Comparison of ENCODE assay signal across 25 cellular contexts in genomic region chr1:227333423-227333822, GRCh38. TPM values are rescaled to one million over a fixed set of nuclear protein-coding genes. Genes with fewer than 3 reads are reported as not detected.
DNase-seq lines count a peak whose midpoint lies in the region; ATAC-seq and TF ChIP-seq lines count a peak whose summit lies in the region.
"Had no signal": no experiment of that assay in that cellular context is flagged by ENCODE, and none has a peak within 500 bp of the region (broad histone marks: within the 10 kb centered on the region; RNA-seq: fewer than 3 reads in every experiment).

No MANE protein-coding gene starts in this region.

- H3K27ac ChIP-seq in KMS-11 (peak overlapping the region; percentile 27; the same call in 1 of the 2 replicates), testis (no peak overlapping the region), heart right ventricle (no peak overlapping the region)
- H3K27ac ChIP-seq: ovary, SK-N-MC had no signal

- no peak overlapping the region for H3K9ac ChIP-seq in KMS-11

- no peak for ATAC-seq in heart right ventricle
- ATAC-seq: activated T-cell treated with anti-CD3 and anti-CD28 coated beads, Interleukin-2, amount 50 U/mL, for 72 hours; left lobe of liver; stimulated activated naive B cell treated with anti-CD40 and anti-IgM and Interleukin-4, amounts not matched to agents 10 μg/mL and 1 μg/mL and 100 μg/mL, for 72 hours had no signal

- no peak overlapping the region for H2AFZ ChIP-seq in KMS-11 (ENCODE audit: low read depth)

- H3K4me2 ChIP-seq in KMS-11 = peak overlapping the region; percentile 3; the same call in 1 of the 2 replicates

- H3K4me1 ChIP-seq in KMS-11 (ENCODE audit: low read depth, poor library complexity, severe bottlenecking) (peaks cover 22% of the 10 kb centered on the region), testis (no peaks in the 10 kb centered on the region), heart right ventricle (no peaks in the 10 kb centered on the region)

- DNase-seq in EH (ENCODE audit: low read depth) (peak; percentile 19), SW480 (ENCODE audit: low spot score) (peak; percentile 74), fibroblast of mammary gland (ENCODE audit: low read depth) (peak; percentile 55), testis (no peak), heart right ventricle (no peak), NCI-H446 (lab: John Stamatoyannopoulos, UW) (no peak)
- DNase-seq in activated naive CD4-positive, alpha-beta T cell treated with anti-CD3 and anti-CD28 coated beads, Interleukin-2, amount 50 U/mL, for 16 hours = no peak
- DNase-seq: activated CD4-positive, alpha-beta T cell treated with anti-CD3 and anti-CD28 coated beads, Interleukin-2, amount 50 U/mL, for 4 hours; activated T-cell treated with anti-CD3 and anti-CD28 coated beads, Interleukin-2, amount 50 U/mL, for 72 hours; CD8-positive, alpha-beta memory T cell; DMS 273 treated with DMSO at 0.1 percent for 48 hours; GOT3; Kasumi-1; mesenchymal stem cell; NCI-H1105 treated with DMSO at 0.1 percent for 48 hours; NCI-H1930; NCI-H2171 treated with DMSO at 0.1 percent for 48 hours; NCI-H524; OCI-M1; ovary; stimulated activated naive B cell treated with anti-CD40 and anti-IgM and Interleukin-4, amounts not matched to agents 10 μg/mL and 1 μg/mL and 100 μg/mL, for 72 hours; substantia nigra had no signal

- no peaks in the 10 kb centered on the region for H3K9me3 ChIP-seq in testis
- H3K9me3 ChIP-seq in heart right ventricle = peaks cover 0 to 14% (median 5%) of the 10 kb centered on the region in 11 donors
- H3K9me3 ChIP-seq: ovary had no signal

- WGBS in testis, 2 donors = 93% methylated on average over 4 of the region's 4 CpGs
- 97 to 98% methylated on average over 4 of the region's 4 CpGs for WGBS in heart right ventricle, 2 donors

- no peaks in the 10 kb centered on the region for H4K20me1 ChIP-seq in KMS-11 (ENCODE audit: insufficient read depth)

- intact Hi-C loops in testis (cut with DNase I; ENCODE audit: low total_unique reads) = no loop called here
- intact Hi-C loops in heart right ventricle (cut with DNase I) = no loop called here

- no peak for TF ChIP-seq POLR2A in testis (IDR thresholded peaks at IDR 0.05)

- H3K27me3 ChIP-seq in KMS-11 (ENCODE audit: insufficient read depth, low read depth) (no peaks in the 10 kb centered on the region), testis (no peaks in the 10 kb centered on the region), heart right ventricle (no peaks in the 10 kb centered on the region)
- H3K27me3 ChIP-seq: ovary had no signal

- no peaks in the 10 kb centered on the region for H3K36me3 ChIP-seq in KMS-11 (ENCODE audit: insufficient read depth)
- H3K36me3 ChIP-seq in testis (ENCODE audit: low read depth, missing control alignments) = no peaks in the 10 kb centered on the region
- no peaks in the 10 kb centered on the region for H3K36me3 ChIP-seq in heart right ventricle
- H3K36me3 ChIP-seq: ovary had no signal

- TF ChIP-seq CTCF in KMS-11 (conservative IDR thresholded peaks at IDR 0.05; ENCODE audit: low read depth, low read length) = no peak
- no peak for TF ChIP-seq CTCF in fibroblast of mammary gland (conservative IDR thresholded peaks at IDR 0.05; ENCODE audit: control insufficient read depth, insufficient read depth, low read depth, low read length)
- TF ChIP-seq CTCF in testis (IDR thresholded peaks at IDR 0.05) = no peak
- TF ChIP-seq CTCF in heart right ventricle (IDR thresholded peaks at IDR 0.05) = no peak

- H3K4me3 ChIP-seq in KMS-11 (IDR thresholded peaks at IDR 0.05; ENCODE audit: insufficient read depth, low read depth, low read length) (no peak overlapping the region), fibroblast of mammary gland (ENCODE audit: control insufficient read depth, low read depth, low read length) (no peak overlapping the region), testis (no peak overlapping the region), heart right ventricle (no peak overlapping the region)
- H3K4me3 ChIP-seq: ovary, SK-N-MC had no signal

- no peaks in the 10 kb centered on the region for H3K79me2 ChIP-seq in KMS-11 (ENCODE audit: insufficient read depth, low read depth)

RNA-seq across cellular contexts. Expression of gene CDC42BPA, which starts 15.1 kb away (rescaled TPM):
- 100 to 1,000 TPM; 105 to 109 TPM for total RNA-seq in testis
- polyA plus RNA-seq in testis (ENCODE audit: insufficient read depth, low read depth, low replicate concordance) = 39.9 TPM
- 10 to 100 TPM; 22.2 to 39.5 (median 31.8) TPM for total RNA-seq in heart right ventricle
- polyA plus RNA-seq in heart right ventricle = 10 to 100 TPM in 1 of 2 donors, 1 to 10 TPM in 1; 8.6 to 13.3 TPM

Comparison
In these comparisons a context has a peak if more than half of its experiments do, and no peak if none do; other contexts are left out.
1. DNase-seq: peak in EH (single experiment), SW480 (single experiment) and fibroblast of mammary gland (single experiment); none in testis (single experiment), activated naive CD4-positive, alpha-beta T cell treated with anti-CD3 and anti-CD28 coated beads, Interleukin-2, amount 50 U/mL, for 16 hours (single experiment), heart right ventricle (0 of 2) and NCI-H446 (0 of 2).